ENCODE assay signal across 21 cellular contexts in the genomic region with DNA sequence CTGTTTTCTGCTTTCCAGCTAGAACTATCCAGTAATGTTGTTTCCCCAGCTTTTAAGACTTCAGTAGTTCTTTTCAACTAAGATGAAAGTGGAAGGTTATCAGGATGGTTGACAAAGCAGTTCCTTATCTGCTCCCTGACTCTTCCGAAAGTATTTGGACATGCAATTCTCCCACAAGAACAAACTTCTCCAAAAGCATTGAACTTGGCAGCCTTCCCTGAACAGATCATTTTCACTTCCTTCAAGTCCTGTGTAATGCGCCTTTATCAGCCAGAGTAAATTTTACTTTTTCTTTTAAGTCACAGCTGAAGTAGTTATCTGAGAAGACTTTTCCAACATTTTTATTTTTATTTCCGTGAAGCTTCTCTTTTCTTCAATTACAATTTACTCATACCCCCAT. TPM values are rescaled to one million over a fixed set of nuclear protein-coding genes. Genes with fewer than 3 reads are reported as not detected.
DNase-seq lines count a peak whose midpoint lies in the region; FAIRE-seq and TF ChIP-seq lines count a peak whose summit lies in the region.
"Had no signal": no experiment of that assay in that cellular context is flagged by ENCODE, and none has a peak within 500 bp of the region (broad histone marks: within the 10 kb centered on the region; RNA-seq: fewer than 3 reads in every experiment).

No MANE protein-coding gene starts in this region.

- WGBS in sigmoid colon, 2 donors = 13 to 47% methylated on average over 3 of the region's 3 CpGs

- no peaks in the 10 kb centered on the region for H3K27me3 ChIP-seq in sigmoid colon
- H3K27me3 ChIP-seq: ascending aorta, foreskin keratinocyte, spleen had no signal

- TF ChIP-seq POLR2A in sigmoid colon (IDR thresholded peaks at IDR 0.05) = no peak

- in situ Hi-C loops in G401 (cut with HindIII; ENCODE audit: low sequenced_read_pairs) = no loop called here

- no peak for TF ChIP-seq EP300 in sigmoid colon (IDR thresholded peaks at IDR 0.05)

- TF ChIP-seq CTCF in choroid plexus epithelial cell (conservative IDR thresholded peaks at IDR 0.05; ENCODE audit: low read depth, low read length) = no peak
- no peak for TF ChIP-seq CTCF in sigmoid colon (IDR thresholded peaks at IDR 0.05)
- TF ChIP-seq CTCF in kidney (IDR thresholded peaks at IDR 0.05; ENCODE audit: borderline replicate concordance, extremely low read depth, insufficient read depth) = no peak

- H3K36me3 ChIP-seq in sigmoid colon = no peaks in the 10 kb centered on the region
- no peaks in the 10 kb centered on the region for H3K36me3 ChIP-seq in kidney (ENCODE audit: control insufficient read depth in 1 of 2, insufficient read depth in 2 of 2, low read length in 2 of 2)
- H3K36me3 ChIP-seq: ascending aorta, spleen had no signal

- H3K4me3 ChIP-seq in choroid plexus epithelial cell (ENCODE audit: low read depth, low read length) (no peak overlapping the region), sigmoid colon (no peak overlapping the region), kidney (ENCODE audit: low read length in 2 of 2) (no peak overlapping the region)
- H3K4me3 ChIP-seq: ascending aorta, spleen had no signal

- no peak overlapping the region for H3K9ac ChIP-seq in kidney (ENCODE audit: low read length in 2 of 2)

- no peak overlapping the region for H3K27ac ChIP-seq in sigmoid colon
- H3K27ac ChIP-seq in kidney (ENCODE audit: low read depth in 2 of 2, low read length in 2 of 2) = no peak overlapping the region
- H3K27ac ChIP-seq: ascending aorta, foreskin keratinocyte, spleen had no signal

- intact Hi-C loops in sigmoid colon (cut with DNase I) = no loop called here
- intact Hi-C loops in kidney (cut with DNase I) = no loop called here

- no peak for FAIRE-seq in kidney (lab: Jason Lieb, UNC)
- FAIRE-seq: D721Med, urothelium cell line had no signal

- H3K9me3 ChIP-seq in sigmoid colon = no peaks in the 10 kb centered on the region
- no peaks in the 10 kb centered on the region for H3K9me3 ChIP-seq in kidney (ENCODE audit: control insufficient read depth in 1 of 2, low read length in 2 of 2)
- H3K9me3 ChIP-seq: ascending aorta, spleen had no signal

- peak; percentile 5 for DNase-seq in G401 (ENCODE audit: low spot score)
- peak; percentile 88 for DNase-seq in NOMO-1 treated with DMSO at 0.1 percent for 48 hours (lab: John Stamatoyannopoulos, UW; ENCODE audit: unreplicated experiment)
- DNase-seq in choroid plexus epithelial cell (ENCODE audit: low read depth) = peak; percentile 39
- peak; percentile 69 for DNase-seq in mucosa of gallbladder (ENCODE audit: low spot score)
- DNase-seq in sigmoid colon = no peak
- DNase-seq in NCI-H2171 treated with DMSO at 0.1 percent for 48 hours (lab: John Stamatoyannopoulos, UW) = no peak
- no peak for DNase-seq in NCI-H187 treated with DMSO at 0.1 percent for 48 hours (lab: John Stamatoyannopoulos, UW)
- DNase-seq in kidney = no peak
- DNase-seq: activated CD4-positive, alpha-beta T cell treated with anti-CD3 and anti-CD28 coated beads, Interleukin-2, amount 50 U/mL, for 48 hours; NCI-H187; NCI-H748 treated with DMSO at 0.1 percent for 48 hours; occipital lobe; spleen; stimulated activated naive CD8-positive, alpha-beta T cell treated with anti-CD3 and anti-CD28 coated beads, Interleukin-15, Interleukin-2, amounts not matched to agents 100 U/mL and 50 U/mL, for 24 hours; T-helper 9 cell had no signal

- H3K4me1 ChIP-seq in sigmoid colon (no peaks in the 10 kb centered on the region), kidney (ENCODE audit: control insufficient read depth in 1 of 2, insufficient read depth in 1 of 2, low read depth in 1 of 2, low read length in 2 of 2) (no peaks in the 10 kb centered on the region)
- H3K4me1 ChIP-seq: ascending aorta, foreskin keratinocyte had no signal

RNA-seq across cellular contexts. Expression of gene CDC14C, which starts 39.7 kb away (rescaled TPM):
- 0.12 TPM in 1 of 2 replicates, not detected in the other for total RNA-seq in G401 (2014; rRNA removed; shearing (Covaris generic))
- not detected for total RNA-seq in mucosa of gallbladder
- total RNA-seq in sigmoid colon = not detected
- polyA plus RNA-seq in sigmoid colon = not detected
- not detected for total RNA-seq in kidney
- not detected for polyA plus RNA-seq in kidney (ENCODE audit: insufficient read depth, low read depth, low replicate concordance)
- total RNA-seq: ascending aorta, LHCN-M2, Right ventricle myocardium inferior, spleen had no signal
- polyA plus RNA-seq: foreskin keratinocyte, spleen had no signal

Comparison
In these comparisons a context has a peak if more than half of its experiments do, and no peak if none do; other contexts are left out.
1. DNase-seq: peak in G401 (single experiment), NOMO-1 treated with DMSO at 0.1 percent for 48 hours (single experiment), choroid plexus epithelial cell (single experiment) and mucosa of gallbladder (single experiment); none in sigmoid colon (single experiment), NCI-H2171 treated with DMSO at 0.1 percent for 48 hours (single experiment), NCI-H187 treated with DMSO at 0.1 percent for 48 hours (single experiment) and kidney (single experiment).